In genomic region chr2:172471168-172471567, GRCh38 we compare ENCODE assay signal across 21 cellular contexts. TPM values are rescaled to one million over a fixed set of nuclear protein-coding genes. Genes with fewer than 3 reads are reported as not detected.
DNase-seq lines count a peak whose midpoint lies in the region; ATAC-seq, FAIRE-seq and TF ChIP-seq lines count a peak whose summit lies in the region.
"Had no signal": no experiment of that assay in that cellular context is flagged by ENCODE, and none has a peak within 500 bp of the region (broad histone marks: within the 10 kb centered on the region; RNA-seq: fewer than 3 reads in every experiment).

No MANE protein-coding gene starts in this region.

- no peak for TF ChIP-seq CTCF in K562 (IDR thresholded peaks at IDR 0.05 in 2 of 3, conservative IDR thresholded peaks at IDR 0.05 in 1 of 3; ENCODE audit: insufficient read depth in 2 of 3, low read depth in 1 of 3, low read length in 3 of 3)
- no peak for TF ChIP-seq CTCF in mesothelial cell of epicardium (IDR thresholded peaks at IDR 0.05; ENCODE audit: unreplicated experiment)
- TF ChIP-seq CTCF in left lung (IDR thresholded peaks at IDR 0.05): no peak
- no peak for TF ChIP-seq CTCF in chondrocyte (IDR thresholded peaks at IDR 0.05)

- POLR2A ChIA-PET in K562 (lab: Yijun Ruan, JAX): no interaction called here

- no peak for TF ChIP-seq RAD21 in K562 (CRISPR knock-in tag; conservative IDR thresholded peaks at IDR 0.05 in 1 of 2, IDR thresholded peaks at IDR 0.05 in 1 of 2)

- 5% methylated on average over 7 of the region's 7 CpGs for WGBS in K562 (ENCODE audit: insufficient coverage, low coverage, missing lambda C conversion rate)

- TF ChIP-seq EP300 in K562 (IDR thresholded peaks at IDR 0.05; ENCODE audit: low read length): no peak

- H3K36me3 ChIP-seq in K562 (ENCODE audit: control insufficient read depth, insufficient read depth, low read length): no peaks in the 10 kb centered on the region
- peaks cover 0 to 31% of the 10 kb centered on the region in 2 donors for H3K36me3 ChIP-seq in left lung

- H3K27me3 ChIP-seq in K562 (ENCODE audit: control insufficient read depth in 2 of 2, insufficient read depth in 2 of 2, low read length in 2 of 2) (peaks cover 17 to 18% of the 10 kb centered on the region in 2 experiments; a peak in 4 of 5 replicates), left lung (no peaks in the 10 kb centered on the region)

- H3K27ac Mint-ChIP-seq in activated naive CD8-positive, alpha-beta T cell: peak overlapping the region; percentile 66
- no peak overlapping the region for H3K27ac Mint-ChIP-seq in activated naive CD8-positive, alpha-beta T cell treated with anti-CD3 and anti-CD28 coated beads, Interleukin-2, amount 50 U/mL, for 24 hours
- H3K27ac Mint-ChIP-seq in mesothelial cell of epicardium (peak overlapping the region; percentile 22), chondrocyte (ENCODE audit: unreplicated experiment) (no peak overlapping the region)

- no peaks in the 10 kb centered on the region for H3K9me3 Mint-ChIP-seq in activated naive CD8-positive, alpha-beta T cell (ENCODE audit: low read depth)
- no peaks in the 10 kb centered on the region for H3K9me3 Mint-ChIP-seq in activated naive CD8-positive, alpha-beta T cell treated with anti-CD3 and anti-CD28 coated beads, Interleukin-2, amount 50 U/mL, for 24 hours
- H3K9me3 Mint-ChIP-seq in mesothelial cell of epicardium: no peaks in the 10 kb centered on the region
- no peaks in the 10 kb centered on the region for H3K9me3 Mint-ChIP-seq in chondrocyte (ENCODE audit: low read depth)
- H3K9me3 Mint-ChIP-seq: CD4-positive, alpha-beta memory T cell had no signal

- H3K9ac ChIP-seq in K562 (ENCODE audit: insufficient read depth in 1 of 2, low read depth in 2 of 2, low read length in 2 of 2): no peak overlapping the region

- H3K27me3 Mint-ChIP-seq in activated naive CD8-positive, alpha-beta T cell: no peaks in the 10 kb centered on the region
- no peaks in the 10 kb centered on the region for H3K27me3 Mint-ChIP-seq in activated naive CD8-positive, alpha-beta T cell treated with anti-CD3 and anti-CD28 coated beads, Interleukin-2, amount 50 U/mL, for 24 hours
- H3K27me3 Mint-ChIP-seq in mesothelial cell of epicardium (ENCODE audit: low read depth) (no peaks in the 10 kb centered on the region), chondrocyte (ENCODE audit: low read depth) (no peaks in the 10 kb centered on the region)
- H3K27me3 Mint-ChIP-seq: CD4-positive, alpha-beta memory T cell had no signal

- no peak for TF ChIP-seq POLR2A in K562 (conservative IDR thresholded peaks at IDR 0.05)

- H4K20me1 ChIP-seq in K562 (replicated peaks; ENCODE audit: control insufficient read depth, insufficient read depth, low read length): no peaks in the 10 kb centered on the region

- in situ Hi-C loops in K562 (cut with MboI): loop anchor here (25.0 kb wide), 1 partner anchor 884 kb away; no protein-coding TSS in a partner anchor

- H3K4me3 Mint-ChIP-seq in activated naive CD8-positive, alpha-beta T cell: no peak overlapping the region
- H3K4me3 Mint-ChIP-seq in activated naive CD8-positive, alpha-beta T cell treated with anti-CD3 and anti-CD28 coated beads, Interleukin-2, amount 50 U/mL, for 24 hours: no peak overlapping the region
- no peak overlapping the region for H3K4me3 Mint-ChIP-seq in mesothelial cell of epicardium
- H3K4me3 Mint-ChIP-seq in chondrocyte (ENCODE audit: unreplicated experiment): no peak overlapping the region
- H3K4me3 Mint-ChIP-seq: CD4-positive, alpha-beta memory T cell had no signal

- DNase-seq in activated naive CD8-positive, alpha-beta T cell treated with anti-CD3 and anti-CD28 coated beads, Interleukin-2, amount 50 U/mL, for 24 hours: no peak
- DNase-seq in K562 (ENCODE audit: extremely low read depth in 1 of 4, low spot score in 3 of 4) (peak in 1 of 4 experiments; percentile 7), mesothelial cell of epicardium (ENCODE audit: low spot score in 2 of 2, unreplicated experiment in 2 of 2) (no peak), midbrain (lab: John Stamatoyannopoulos, UW) (no peak), left lung (no peak), chondrocyte (ENCODE audit: low spot score) (no peak)
- DNase-seq: Calu3; CD4-positive, alpha-beta memory T cell; GF-D8; GOT3; KG1; MV-4-11; NCI-H1694 treated with DMSO at 0.1 percent for 48 hours; NCI-H2227 treated with DMSO at 0.1 percent for 48 hours; NCI-H510A treated with DMSO at 0.1 percent for 48 hours; NCI-H774; OCI-M1; SHP77 had no signal

- no peak overlapping the region; the same call in 1 of the 2 replicates for H3K4me2 ChIP-seq in K562 (ENCODE audit: insufficient read depth, low read length)
- H3K4me2 ChIP-seq: A549 had no signal

- intact Hi-C loops in K562 (cut with micrococcal nuclease): no loop called here
- intact Hi-C loops in left lung (cut with DNase I): no loop called here

- H3K79me2 ChIP-seq in K562 (ENCODE audit: control insufficient read depth, insufficient read depth, low read length): no peaks in the 10 kb centered on the region

- H3K27ac ChIP-seq in K562 (ENCODE audit: extremely low read depth, low read depth, low read length): no peak overlapping the region
- H3K27ac ChIP-seq in left lung: no peak overlapping the region
- H3K27ac ChIP-seq: A549 had no signal

- no peak for FAIRE-seq in K562 (lab: Jason Lieb, UNC)
- FAIRE-seq: A549 had no signal

- no peak for ATAC-seq in activated naive CD8-positive, alpha-beta T cell treated with anti-CD3 and anti-CD28 coated beads, Interleukin-2, amount 50 U/mL, for 24 hours
- ATAC-seq in K562: peak; percentile 28; the same call in 1 of the 3 replicates
- ATAC-seq in left lung: no peak
- ATAC-seq: A549, HepG2 had no signal

- BruUV-seq in K562 (replicated peaks; lab: Mats Ljungman, UMichigan): no TSS peak

- no peaks in the 10 kb centered on the region for H3K9me3 ChIP-seq in K562 (replicated peaks; ENCODE audit: control insufficient read depth, insufficient read depth, low read depth, low read length)
- H3K9me3 ChIP-seq in left lung: no peaks in the 10 kb centered on the region
- H3K9me3 ChIP-seq: A549 had no signal

- peaks cover 54% of the 10 kb centered on the region for H3K4me1 Mint-ChIP-seq in activated naive CD8-positive, alpha-beta T cell (ENCODE audit: low read depth)
- peaks cover 34% of the 10 kb centered on the region for H3K4me1 Mint-ChIP-seq in activated naive CD8-positive, alpha-beta T cell treated with anti-CD3 and anti-CD28 coated beads, Interleukin-2, amount 50 U/mL, for 24 hours
- H3K4me1 Mint-ChIP-seq in mesothelial cell of epicardium: no peaks in the 10 kb centered on the region
- no peaks in the 10 kb centered on the region for H3K4me1 Mint-ChIP-seq in chondrocyte (ENCODE audit: low read depth)

- H3K4me1 ChIP-seq in K562 (replicated peaks in 1 of 2; ENCODE audit: control insufficient read depth in 2 of 2, insufficient read depth in 2 of 2, low read length in 2 of 2): no peaks in the 10 kb centered on the region
- no peaks in the 10 kb centered on the region for H3K4me1 ChIP-seq in left lung
- H3K4me1 ChIP-seq: A549 had no signal

- H3K36me3 Mint-ChIP-seq in activated naive CD8-positive, alpha-beta T cell: peaks cover 18% of the 10 kb centered on the region
- H3K36me3 Mint-ChIP-seq in activated naive CD8-positive, alpha-beta T cell treated with anti-CD3 and anti-CD28 coated beads, Interleukin-2, amount 50 U/mL, for 24 hours (ENCODE audit: low read depth): no peaks in the 10 kb centered on the region
- H3K36me3 Mint-ChIP-seq in mesothelial cell of epicardium (peaks cover 12% of the 10 kb centered on the region), chondrocyte (ENCODE audit: low read depth) (no peaks in the 10 kb centered on the region)

- H2AFZ ChIP-seq in K562 (ENCODE audit: low read depth, low read length): no peak overlapping the region

- CTCF ChIA-PET in K562 (lab: Yijun Ruan, JAX; ENCODE audit: low intra/inter-chr PET ratio): interaction anchor here (0.6 kb wide), 1 partner anchor 1204 kb away, joined by 3 read pairs; no protein-coding TSS in a partner anchor

- H3K9me1 ChIP-seq in K562 (ENCODE audit: control insufficient read depth, insufficient read depth, low read length): no peaks in the 10 kb centered on the region

- H3K4me3 ChIP-seq in K562 (no peak overlapping the region), left lung (no peak overlapping the region)
- H3K4me3 ChIP-seq: A549 had no signal

TF ChIP-seq in K562, 482 proteins besides CTCF, POLR2A, EP300 and RAD21 (continues in another document):
- TF ChIP-seq ZBED1 (IDR thresholded peaks at IDR 0.05) (no peak), CBX2 (IDR thresholded peaks at IDR 0.05; ENCODE audit: insufficient read depth, low read length, poor library complexity, severe bottlenecking) (no peak), STAG1 (CRISPR knock-in tag; IDR thresholded peaks at IDR 0.05; ENCODE audit: borderline replicate concordance) (no peak), PCBP2 (IDR thresholded peaks at IDR 0.05; ENCODE audit: low read depth, low read length, poor library complexity, severe bottlenecking) (no peak), SAFB (IDR thresholded peaks at IDR 0.05; ENCODE audit: borderline replicate concordance, low read depth, low read length) (no peak), ZNF263 (CRISPR knock-in tag; IDR thresholded peaks at IDR 0.05; ENCODE audit: borderline replicate concordance) (peak; percentile 73; the same call in 1 of the 2 replicates), KLF13 (tag; IDR thresholded peaks at IDR 0.05; ENCODE audit: borderline replicate concordance, low read depth) (no peak)

RNA-seq across cellular contexts. Expression of gene ITGA6, which starts 43.8 kb away (rescaled TPM):
- not detected in 2 replicates for total RNA-seq in K562 (2011; cell fraction: chromatin; rRNA removed; ENCODE audit: low replicate concordance)
- total RNA-seq in K562 (2011; cell fraction: nucleolus; rRNA removed): 0.13 TPM in 1 of 2 replicates, not detected in the other
- not detected in 2 replicates for total RNA-seq in K562 (2011; cell fraction: nucleoplasm; rRNA removed)
- total RNA-seq in K562 (2014; rRNA removed): 0.33 TPM in 1 of 2 replicates, not detected in the other
- total RNA-seq in K562 (2014; rRNA removed; fragmentation: Illumina TruSeq; extraction: Trizol): not detected in 2 replicates
- total RNA-seq in K562 (2015; rRNA removed; fragmentation: Illumina TruSeq; extraction: Trizol): 0.07 TPM in 1 of 2 replicates, not detected in the other
- 0.29 and 0.40 TPM in 2 replicates for total RNA-seq in K562 (2021)
- polyA plus RNA-seq in K562 (2011; rRNA removed): 0.01 TPM in 1 of 2 replicates, not detected in the other
- 0.03 TPM in 1 of 2 replicates, not detected in the other for polyA plus RNA-seq in K562 (2011; cell fraction: cytosol; rRNA removed)
- 0.10 TPM in 1 of 2 replicates, not detected in the other for polyA plus RNA-seq in K562 (2011; cell fraction: nucleus; rRNA removed)
- polyA plus RNA-seq in K562 (2012): 0.05 and 0.22 TPM in 2 replicates
- not detected in 2 replicates for polyA plus RNA-seq in K562 (2014; fragmentation: Illumina TruSeq; extraction: Trizol)
- under 1 TPM in 1 of 2 experiments, not detected in 1; 0.03 TPM for polyA plus RNA-seq in K562 (2014; fragmentation: Nextera tagmentation; extraction: Ambion mirVana)
- not detected in 2 replicates for polyA plus RNA-seq in K562 (2014; rRNA removed)
- polyA minus RNA-seq in K562 (2011; rRNA and poly(A)+ RNA removed): 0.09 TPM in 1 of 2 replicates, not detected in the other
- 1.1 TPM in 1 of 2 replicates, not detected in the other for polyA minus RNA-seq in K562 (2011; cell fraction: cytosol; rRNA and poly(A)+ RNA removed)
- polyA minus RNA-seq in K562 (2011; cell fraction: nucleus; rRNA and poly(A)+ RNA removed): 0.81 TPM in 1 of 2 replicates, not detected in the other
- 32.3 to 40.5 TPM (median 33.3 TPM) in 3 replicates for total RNA-seq in mesothelial cell of epicardium
- total RNA-seq in left lung: 10 to 100 TPM; 43.1 to 67.5 TPM
- total RNA-seq in chondrocyte: 3.4 to 5.7 TPM (median 5.0 TPM) in 3 replicates

Comparison
In these comparisons a context has a peak if more than half of its experiments do, and no peak if none do; other contexts are left out.
1. H3K27ac Mint-ChIP-seq: peak in activated naive CD8-positive, alpha-beta T cell (single experiment) and mesothelial cell of epicardium (single experiment); none in activated naive CD8-positive, alpha-beta T cell treated with anti-CD3 and anti-CD28 coated beads, Interleukin-2, amount 50 U/mL, for 24 hours (single experiment) and chondrocyte (single experiment).